ENCODE assay signal across 24 cellular contexts in the genomic region with DNA sequence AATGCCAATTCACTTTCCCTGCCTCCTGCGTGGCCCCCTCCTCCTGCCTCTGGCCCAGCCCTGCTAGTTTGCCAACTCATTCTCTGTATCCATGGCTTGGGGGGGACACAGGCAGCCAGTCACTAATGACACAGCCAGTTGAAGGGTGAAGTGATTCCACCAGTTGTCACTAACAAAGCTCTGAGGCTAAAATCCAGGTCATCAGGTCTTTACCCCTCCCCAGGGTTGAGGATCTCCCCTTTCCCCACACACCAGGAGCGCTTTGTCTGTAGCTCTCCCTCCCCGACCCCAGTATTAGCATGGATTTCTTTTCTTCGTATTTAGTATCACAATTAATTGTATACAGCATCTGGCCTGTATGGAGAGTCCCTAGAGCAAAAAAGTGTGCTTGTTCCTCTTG.
"Had no signal": no experiment of that assay in that cellular context is flagged by ENCODE, and none has a peak within 500 bp of the region (broad histone marks: within the 10 kb centered on the region; RNA-seq: fewer than 3 reads in every experiment).

No MANE protein-coding gene starts in this region.

- DNase-seq: activated CD4-positive, alpha-beta memory T cell treated with anti-CD3 and anti-CD28 coated beads for 36 hours; activated CD4-positive, alpha-beta T cell treated with anti-CD3 and anti-CD28 coated beads for 4 hours; activated CD4-positive, alpha-beta T cell treated with anti-CD3 and anti-CD28 coated beads, Interleukin-2, amount 50 U/mL, for 1 hour; activated CD8-positive, alpha-beta memory T cell treated with anti-CD3 and anti-CD28 coated beads, Interleukin-2, amount 50 U/mL, for 4 hours; activated gamma-delta T cell; activated naive CD4-positive, alpha-beta T cell treated with Interleukin-2 at 50 U/mL for 16 hours; activated T-cell treated with anti-CD3 and anti-CD28 coated beads for 4 hours; activated T-cell treated with anti-CD3 and anti-CD28 coated beads, Interleukin-2, amount 50 U/mL, for 48 hours; adrenal gland; body of pancreas; Karpas-422; KBM-7; NCI-H1105; NCI-H1417 treated with DMSO at 0.1 percent for 48 hours; NCI-H187 treated with DMSO at 0.1 percent for 48 hours; NCI-H2081; NCI-H345; NCI-H524 treated with DMSO at 0.1 percent for 48 hours; SHP77; SK-N-SH had no signal

- H3K9ac ChIP-seq: SK-N-SH had no signal

- ATAC-seq: activated CD4-positive, CD25-positive, alpha-beta regulatory T cell treated with anti-CD3 and anti-CD28 coated beads, Interleukin-2, amount 50 U/mL, for 24 hours; body of pancreas; Panc1 had no signal

- H3K9me3 ChIP-seq: adrenal gland, body of pancreas, breast epithelium, SK-N-SH had no signal

- H3K4me1 ChIP-seq: adrenal gland, body of pancreas, breast epithelium, SJSA1 had no signal

- H3K36me3 ChIP-seq: adrenal gland, breast epithelium, SJSA1 had no signal

- H3K27ac ChIP-seq: adrenal gland, body of pancreas, breast epithelium, SJSA1 had no signal

- H3K4me3 ChIP-seq: adrenal gland, body of pancreas, breast epithelium, SJSA1 had no signal

- H3K27me3 ChIP-seq: adrenal gland, body of pancreas, breast epithelium had no signal
